ENCODE assay signal across 12 cellular contexts in genomic region chr13:39322836-39323585, GRCh38.
"Had no signal": no experiment of that assay in that cellular context is flagged by ENCODE, and none has a peak within 500 bp of the region (broad histone marks: within the 10 kb centered on the region; RNA-seq: fewer than 3 reads in every experiment).

No MANE protein-coding gene starts in this region.

- H3K4me1 Mint-ChIP-seq: activated B cell treated with CpG ODN at 0.5 μM for 24 hours; activated CD4-positive, alpha-beta T cell treated with anti-CD3 and anti-CD28 coated beads, Interleukin-2, amount 10 ng/mL, durations not matched to agents 24 days and 14 days; T-helper 17 cell had no signal

- H3K27ac Mint-ChIP-seq: activated B cell treated with CpG ODN at 0.5 μM for 24 hours; activated CD4-positive, alpha-beta T cell treated with anti-CD3 and anti-CD28 coated beads, Interleukin-2, amount 10 ng/mL, durations not matched to agents 24 days and 14 days; stimulated activated naive CD8-positive, alpha-beta T cell treated with anti-CD3 and anti-CD28 coated beads, Interleukin-15, Interleukin-2, amounts not matched to agents 100 ng/mL and 50 ng/mL, for 24 hours; T-helper 17 cell had no signal

- DNase-seq: activated B cell treated with CpG ODN at 0.5 μM for 24 hours; activated CD4-positive, alpha-beta T cell treated with anti-CD3 and anti-CD28 coated beads, Interleukin-2, amount 10 ng/mL, durations not matched to agents 24 days and 14 days; activated naive CD4-positive, alpha-beta T cell treated with Interleukin-2 at 50 U/mL for 16 hours; effector CD8-positive, alpha-beta T cell; gastrocnemius medialis; left lung; occipital lobe; stimulated activated CD4-positive, alpha-beta T cell treated with anti-CD3 and anti-CD28 coated beads, Interleukin-4, amount 100 ng/mL, for 1 hour; T-helper 17 cell had no signal

- H3K36me3 ChIP-seq: gastrocnemius medialis, left lung, thoracic aorta had no signal

- H3K4me3 ChIP-seq: coronary artery, gastrocnemius medialis, left lung, thoracic aorta had no signal

- H3K4me3 Mint-ChIP-seq: activated B cell treated with CpG ODN at 0.5 μM for 24 hours; activated CD4-positive, alpha-beta T cell treated with anti-CD3 and anti-CD28 coated beads, Interleukin-2, amount 10 ng/mL, durations not matched to agents 24 days and 14 days; stimulated activated naive CD8-positive, alpha-beta T cell treated with anti-CD3 and anti-CD28 coated beads, Interleukin-15, Interleukin-2, amounts not matched to agents 100 ng/mL and 50 ng/mL, for 24 hours; T-helper 17 cell had no signal

- H3K27ac ChIP-seq: gastrocnemius medialis, left lung, thoracic aorta had no signal

- H3K9me3 Mint-ChIP-seq: activated B cell treated with CpG ODN at 0.5 μM for 24 hours; activated CD4-positive, alpha-beta T cell treated with anti-CD3 and anti-CD28 coated beads, Interleukin-2, amount 10 ng/mL, durations not matched to agents 24 days and 14 days; stimulated activated naive CD8-positive, alpha-beta T cell treated with anti-CD3 and anti-CD28 coated beads, Interleukin-15, Interleukin-2, amounts not matched to agents 100 ng/mL and 50 ng/mL, for 24 hours had no signal

- ATAC-seq: gastrocnemius medialis, left lung, T-helper 17 cell had no signal

- H3K9me3 ChIP-seq: gastrocnemius medialis, left lung, thoracic aorta had no signal
